In the genomic region with DNA sequence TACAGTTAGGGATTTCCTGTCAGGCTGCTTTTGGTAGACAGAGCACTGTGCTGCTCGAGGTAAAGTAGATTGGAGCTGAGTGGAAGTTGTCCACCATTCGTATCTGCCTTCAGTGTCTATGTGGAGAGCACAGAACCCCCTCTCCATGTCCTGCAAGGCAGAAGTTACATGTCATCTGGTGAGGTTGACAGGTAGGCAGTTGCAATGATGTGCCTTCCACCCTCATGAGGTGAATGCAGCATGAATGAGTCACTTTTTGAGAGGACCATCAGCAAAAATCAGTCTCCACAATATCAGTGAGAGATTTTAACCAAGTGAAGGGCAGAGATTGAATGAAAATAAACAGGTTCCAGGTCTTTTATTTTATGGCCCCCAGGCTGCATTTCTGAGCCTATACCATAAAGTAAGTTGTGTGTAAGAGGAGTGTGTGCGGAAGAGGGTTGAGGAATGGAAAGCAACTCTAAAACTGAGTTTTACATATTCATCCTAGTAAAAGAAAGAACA, we compare ENCODE assay signal across 18 cellular contexts. TPM values are rescaled to one million over a fixed set of nuclear protein-coding genes. Genes with fewer than 3 reads are reported as not detected.
DNase-seq lines count a peak whose midpoint lies in the region; ATAC-seq and TF ChIP-seq lines count a peak whose summit lies in the region.
"Had no signal": no experiment of that assay in that cellular context is flagged by ENCODE, and none has a peak within 500 bp of the region (broad histone marks: within the 10 kb centered on the region; RNA-seq: fewer than 3 reads in every experiment).

No MANE protein-coding gene starts in this region.

- no peaks in the 10 kb centered on the region for H3K9me3 Mint-ChIP-seq in Caco-2 (ENCODE audit: unreplicated experiment)
- H3K9me3 Mint-ChIP-seq in HFFc6 = no peaks in the 10 kb centered on the region
- H3K9me3 Mint-ChIP-seq in activated CD4-positive, alpha-beta T cell treated with anti-CD3 and anti-CD28 coated beads, Interleukin-2, amount 10 ng/mL, durations not matched to agents 7 days and 5 days = no peaks in the 10 kb centered on the region
- H3K9me3 Mint-ChIP-seq: CD14-positive monocyte had no signal

- no peak overlapping the region for H2BK15ac ChIP-seq in mesendoderm (replicated peaks; ENCODE audit: low read depth)

- H3K4me1 ChIP-seq in Caco-2 (peaks cover 47% of the 10 kb centered on the region), mesendoderm (ENCODE audit: control insufficient read depth, low read depth, low read length) (peaks cover 8% of the 10 kb centered on the region), upper lobe of left lung (peaks cover 0 to 10% (median 0%) of the 10 kb centered on the region in 4 donors)

- H3K4me1 Mint-ChIP-seq in Caco-2 (ENCODE audit: low read depth, unreplicated experiment) (peaks cover 37% of the 10 kb centered on the region), HFFc6 (ENCODE audit: low read depth) (peaks cover 53% of the 10 kb centered on the region)
- no peaks in the 10 kb centered on the region for H3K4me1 Mint-ChIP-seq in activated CD4-positive, alpha-beta T cell treated with anti-CD3 and anti-CD28 coated beads, Interleukin-2, amount 10 ng/mL, durations not matched to agents 7 days and 5 days

- H3K36me3 ChIP-seq in Caco-2 (ENCODE audit: control insufficient read depth, insufficient read depth, low read length) (no peaks in the 10 kb centered on the region), mesendoderm (ENCODE audit: control insufficient read depth, insufficient read depth, low read length) (no peaks in the 10 kb centered on the region), upper lobe of left lung (no peaks in the 10 kb centered on the region)

- no peak for DNase-seq in Caco-2
- no peak for DNase-seq in HFFc6
- DNase-seq in astrocyte of the hippocampus (ENCODE audit: low read depth, low spot score) = peak; percentile 5
- peak; percentile 51 for DNase-seq in mesendoderm
- no peak for DNase-seq in upper lobe of left lung
- no peak for DNase-seq in activated CD4-positive, alpha-beta T cell treated with anti-CD3 and anti-CD28 coated beads, Interleukin-2, amount 10 ng/mL, durations not matched to agents 7 days and 5 days
- DNase-seq in KBM-7 = no peak
- DNase-seq: COR-L47, NCI-H1048, NCI-H2171, NCI-H446 treated with DMSO at 0.1 percent for 48 hours, NCI-H774, Right ventricle myocardium superior had no signal

- no peak overlapping the region for H2BK120ac ChIP-seq in mesendoderm (ENCODE audit: low read depth, low read length)

- POLR2A ChIA-PET in Caco-2 (lab: Charles Lee) = no interaction called here
- POLR2A ChIA-PET in activated CD4-positive, alpha-beta T cell treated with anti-CD3 and anti-CD28 coated beads, Interleukin-2, amount 10 ng/mL, durations not matched to agents 7 days and 5 days (lab: Charles Lee) = no interaction called here

- no peak overlapping the region for H4K5ac ChIP-seq in mesendoderm (ENCODE audit: low read length)

- in situ Hi-C loops in KBM-7 (cut with MboI; ENCODE audit: low pct_unique_long_range_greater_than_20kb, low sequenced_read_pairs) = no loop called here

- H3K4ac ChIP-seq in mesendoderm (ENCODE audit: low read depth, low read length) = no peak overlapping the region

- TF ChIP-seq POLR2A in upper lobe of left lung (IDR thresholded peaks at IDR 0.05) = no peak

- H3K9me3 ChIP-seq in Caco-2 (no peaks in the 10 kb centered on the region), upper lobe of left lung (no peaks in the 10 kb centered on the region)
- H3K9me3 ChIP-seq: A549 had no signal

- no peaks in the 10 kb centered on the region for H3K27me3 Mint-ChIP-seq in Caco-2 (ENCODE audit: insufficient read depth, unreplicated experiment)
- no peaks in the 10 kb centered on the region for H3K27me3 Mint-ChIP-seq in HFFc6 (ENCODE audit: insufficient read depth)
- H3K27me3 Mint-ChIP-seq in activated CD4-positive, alpha-beta T cell treated with anti-CD3 and anti-CD28 coated beads, Interleukin-2, amount 10 ng/mL, durations not matched to agents 7 days and 5 days = peaks cover 33% of the 10 kb centered on the region

- no peaks in the 10 kb centered on the region for H3K79me2 ChIP-seq in mesendoderm (ENCODE audit: control insufficient read depth, insufficient read depth, low read length)

- H3K27me3 ChIP-seq in Caco-2 (replicated peaks; ENCODE audit: control insufficient read depth, insufficient read depth, low read length) (no peaks in the 10 kb centered on the region), mesendoderm (ENCODE audit: insufficient read depth, low read length, poor library complexity) (no peaks in the 10 kb centered on the region), upper lobe of left lung (no peaks in the 10 kb centered on the region)

- BruUV-seq in Caco-2 (replicated peaks; lab: Mats Ljungman, UMichigan) = no TSS peak

- peak overlapping the region; percentile 60 for H3K4me3 Mint-ChIP-seq in Caco-2 (ENCODE audit: unreplicated experiment)
- H3K4me3 Mint-ChIP-seq in HFFc6 = peak overlapping the region; percentile 64
- H3K4me3 Mint-ChIP-seq in activated CD4-positive, alpha-beta T cell treated with anti-CD3 and anti-CD28 coated beads, Interleukin-2, amount 10 ng/mL, durations not matched to agents 7 days and 5 days = no peak overlapping the region

- ATAC-seq in upper lobe of left lung (ENCODE audit: low FRiP score in 2 of 2) = no peak
- no peak for ATAC-seq in GM19328 (IDR thresholded peaks at IDR 0.05; ENCODE audit: unreplicated experiment)

- no peak for TF ChIP-seq EP300 in upper lobe of left lung (IDR thresholded peaks at IDR 0.05)

- peak overlapping the region; percentile 64 for H2AK5ac ChIP-seq in mesendoderm (ENCODE audit: low read length)

- H3K9ac ChIP-seq in mesendoderm (ENCODE audit: low read length) = peak overlapping the region; percentile 1

- WGBS in mesendoderm (ENCODE audit: extremely low coverage, insufficient coverage, low lambda C conversion rate) = no CpG with 5 or more reads among the region's 3 CpGs
- WGBS in upper lobe of left lung, 2 donors = 74 to 82% methylated on average over 3 of the region's 3 CpGs

- H3K4me3 ChIP-seq in Caco-2 (ENCODE audit: low read depth, low read length) (no peak overlapping the region), mesendoderm (ENCODE audit: low read length) (no peak overlapping the region), upper lobe of left lung (no peak overlapping the region)
- H3K4me3 ChIP-seq: A549 had no signal

- no peak overlapping the region for H4K8ac ChIP-seq in mesendoderm (ENCODE audit: low read depth, low read length)

- H3K56ac ChIP-seq in mesendoderm (ENCODE audit: low read length) = peak overlapping the region; percentile 69

- CTCF ChIA-PET in Caco-2 (lab: Charles Lee) = interaction anchor here (0.9 kb wide), 1 partner anchor 18 kb away, joined by 3 read pairs; the partner anchor contains the start of gene CALHM5
- CTCF ChIA-PET in activated CD4-positive, alpha-beta T cell treated with anti-CD3 and anti-CD28 coated beads, Interleukin-2, amount 10 ng/mL, durations not matched to agents 7 days and 5 days (lab: Charles Lee) = no interaction called here

- H3K18ac ChIP-seq in mesendoderm (ENCODE audit: low read length) = no peak overlapping the region

- TF ChIP-seq CTCF in Caco-2 (IDR thresholded peaks at IDR 0.05; ENCODE audit: insufficient read depth in 1 of 2, low read depth in 1 of 2, low read length in 1 of 2, severe bottlenecking in 1 of 2, unreplicated experiment in 1 of 2) = no peak
- no peak for TF ChIP-seq CTCF in HFFc6 (IDR thresholded peaks at IDR 0.05)
- TF ChIP-seq CTCF in upper lobe of left lung (IDR thresholded peaks at IDR 0.05) = no peak

- H3K79me1 ChIP-seq in mesendoderm (ENCODE audit: low read length) = no peaks in the 10 kb centered on the region

- peak overlapping the region; percentile 17 for H3K27ac Mint-ChIP-seq in Caco-2 (ENCODE audit: unreplicated experiment)
- H3K27ac Mint-ChIP-seq in HFFc6 = no peak overlapping the region; the same call in 1 of the 2 replicates
- no peak overlapping the region for H3K27ac Mint-ChIP-seq in activated CD4-positive, alpha-beta T cell treated with anti-CD3 and anti-CD28 coated beads, Interleukin-2, amount 10 ng/mL, durations not matched to agents 7 days and 5 days

- no peak overlapping the region for H3K23ac ChIP-seq in mesendoderm (ENCODE audit: low read length)

- no peak overlapping the region for H3K27ac ChIP-seq in mesendoderm (ENCODE audit: low read depth, low read length)
- H3K27ac ChIP-seq in upper lobe of left lung = no peak overlapping the region
- H3K27ac ChIP-seq: A549 had no signal

- no peak overlapping the region for H3K4me2 ChIP-seq in mesendoderm (ENCODE audit: low read length)

- intact Hi-C loops in Caco-2 (cut with micrococcal nuclease; ENCODE audit: unreplicated experiment) = loop anchor here (1.0 kb wide), 1 partner anchor 18 kb away; the partner anchor contains the start of gene CALHM5

- peaks cover 5% of the 10 kb centered on the region for H3K36me3 Mint-ChIP-seq in Caco-2 (ENCODE audit: insufficient read depth, unreplicated experiment)
- H3K36me3 Mint-ChIP-seq in HFFc6 (ENCODE audit: low read depth) = no peaks in the 10 kb centered on the region
- H3K36me3 Mint-ChIP-seq in activated CD4-positive, alpha-beta T cell treated with anti-CD3 and anti-CD28 coated beads, Interleukin-2, amount 10 ng/mL, durations not matched to agents 7 days and 5 days (ENCODE audit: low read depth) = no peaks in the 10 kb centered on the region
- H3K36me3 Mint-ChIP-seq: CD14-positive monocyte had no signal

- no peak overlapping the region for H2BK5ac ChIP-seq in mesendoderm (ENCODE audit: low read length)

RNA-seq across cellular contexts. Expression of gene TRAPPC3L, which starts 16.0 kb away (rescaled TPM):
- total RNA-seq in Caco-2 (2022) (not detected in 2 replicates), upper lobe of left lung (1 to 10 TPM in 1 of 6 donors, under 1 TPM in 2, not detected in 3; 0.20 to 1.4 (median 0.29) TPM)
- total RNA-seq in HFFc6 (2021; fragmentation: NEBNext Ultra II Directional; extraction: Animal tissue kit (Norgen Biotek cat#: 25700)) = under 1 TPM; 0.15 to 0.45 (median 0.32) TPM
- not detected for polyA plus RNA-seq in mesendoderm (2013, experiment 1 of 2)
- not detected for polyA plus RNA-seq in mesendoderm (2013, experiment 2 of 2)
- not detected for total RNA-seq in activated CD4-positive, alpha-beta T cell treated with anti-CD3 and anti-CD28 coated beads, Interleukin-2, amount 10 ng/mL, durations not matched to agents 7 days and 5 days
- total RNA-seq: H7 had no signal
- polyA plus RNA-seq: A549 had no signal

RNA-seq across cellular contexts. Expression of gene CALHM5, which starts 18.1 kb away (rescaled TPM):
- total RNA-seq in Caco-2 (2022) (1.1 and 1.3 TPM in 2 replicates), upper lobe of left lung (1 to 10 TPM in 4 of 6 donors, under 1 TPM in 2; 0.76 to 2.9 (median 1.2) TPM)
- 1 to 10 TPM; 1.9 to 5.6 (median 4.5) TPM for total RNA-seq in HFFc6 (2021; fragmentation: NEBNext Ultra II Directional; extraction: Animal tissue kit (Norgen Biotek cat#: 25700))
- 0.24 TPM for polyA plus RNA-seq in mesendoderm (2013, experiment 1 of 2)
- polyA plus RNA-seq in mesendoderm (2013, experiment 2 of 2) = 0.25 TPM
- not detected for total RNA-seq in activated CD4-positive, alpha-beta T cell treated with anti-CD3 and anti-CD28 coated beads, Interleukin-2, amount 10 ng/mL, durations not matched to agents 7 days and 5 days
- polyA plus RNA-seq: CD14-positive monocyte had no signal

RNA-seq across cellular contexts. Expression of gene CALHM4, which starts 24.0 kb away (rescaled TPM):
- 1.8 and 3.4 TPM in 2 replicates for total RNA-seq in Caco-2 (2022)
- total RNA-seq in HFFc6 (2021; fragmentation: NEBNext Ultra II Directional; extraction: Animal tissue kit (Norgen Biotek cat#: 25700)) = under 1 TPM in 3 of 6 experiments, not detected in 3; 0.24 to 0.31 (median 0.27) TPM
- polyA plus RNA-seq in mesendoderm (2013, experiment 1 of 2) = 0.25 TPM
- 0.32 TPM for polyA plus RNA-seq in mesendoderm (2013, experiment 2 of 2)
- not detected for total RNA-seq in upper lobe of left lung
- total RNA-seq in activated CD4-positive, alpha-beta T cell treated with anti-CD3 and anti-CD28 coated beads, Interleukin-2, amount 10 ng/mL, durations not matched to agents 7 days and 5 days = not detected
- total RNA-seq: H7, HT1080, Right ventricle myocardium superior had no signal
- polyA plus RNA-seq: A549, CD14-positive monocyte had no signal

RNA-seq across cellular contexts. Expression of gene RWDD1, which starts 41.8 kb away (rescaled TPM):
- 35.0 and 37.9 TPM in 2 replicates for total RNA-seq in Caco-2 (2022)
- total RNA-seq in HFFc6 (2021; fragmentation: NEBNext Ultra II Directional; extraction: Animal tissue kit (Norgen Biotek cat#: 25700)) = 10 to 100 TPM; 77.9 to 90.4 (median 86.5) TPM
- 165 TPM for polyA plus RNA-seq in mesendoderm (2013, experiment 1 of 2)
- polyA plus RNA-seq in mesendoderm (2013, experiment 2 of 2) = 172 TPM
- total RNA-seq in upper lobe of left lung = 10 to 100 TPM; 11.5 to 35.1 (median 30.9) TPM
- 10 to 100 TPM; 39.9 to 51.6 TPM for total RNA-seq in activated CD4-positive, alpha-beta T cell treated with anti-CD3 and anti-CD28 coated beads, Interleukin-2, amount 10 ng/mL, durations not matched to agents 7 days and 5 days

Comparison
In these comparisons a context has a peak if more than half of its experiments do, and no peak if none do; other contexts are left out.
1. DNase-seq: peak in astrocyte of the hippocampus (single experiment) and mesendoderm (single experiment); none in Caco-2 (0 of 2), HFFc6 (single experiment), upper lobe of left lung (0 of 2), activated CD4-positive, alpha-beta T cell treated with anti-CD3 and anti-CD28 coated beads, Interleukin-2, amount 10 ng/mL, durations not matched to agents 7 days and 5 days (single experiment) and KBM-7 (single experiment).